In genomic region chr16:962366-962765, GRCh38 we compare ENCODE assay signal across 19 cellular contexts. TPM values are rescaled to one million over a fixed set of nuclear protein-coding genes. Genes with fewer than 3 reads are reported as not detected.
DNase-seq lines count a peak whose midpoint lies in the region; FAIRE-seq and TF ChIP-seq lines count a peak whose summit lies in the region.
"Had no signal": no experiment of that assay in that cellular context is flagged by ENCODE, and none has a peak within 500 bp of the region (broad histone marks: within the 10 kb centered on the region; RNA-seq: fewer than 3 reads in every experiment).

No MANE protein-coding gene starts in this region.

- no peak for TF ChIP-seq CTCF in kidney (IDR thresholded peaks at IDR 0.05; ENCODE audit: borderline replicate concordance, extremely low read depth, insufficient read depth)
- TF ChIP-seq CTCF in neural crest cell (conservative IDR thresholded peaks at IDR 0.05) = no peak

- CTCF ChIA-PET in activated naive CD4-positive, alpha-beta T cell treated with anti-CD3 and anti-CD28 coated beads, Interleukin-2, amount 10 ng/mL, durations not matched to agents 7 days and 5 days (lab: Charles Lee) = no interaction called here

- H3K27me3 Mint-ChIP-seq in activated naive CD4-positive, alpha-beta T cell treated with anti-CD3 and anti-CD28 coated beads, Interleukin-2, amount 10 ng/mL, durations not matched to agents 7 days and 5 days = no peaks in the 10 kb centered on the region
- H3K27me3 Mint-ChIP-seq in neural crest cell (ENCODE audit: low read depth) = no peaks in the 10 kb centered on the region
- H3K27me3 Mint-ChIP-seq in activated CD4-positive, alpha-beta T cell treated with anti-CD3 and anti-CD28 coated beads, Interleukin-2, amount 10 ng/mL, durations not matched to agents 24 days and 14 days = no peaks in the 10 kb centered on the region
- H3K27me3 Mint-ChIP-seq: B cell; CD4-positive, CD25-positive, alpha-beta regulatory T cell; CD8-positive, alpha-beta memory T cell had no signal

- no peak overlapping the region for H3K27ac ChIP-seq in kidney (ENCODE audit: low read depth in 2 of 2, low read length in 2 of 2)
- H3K27ac ChIP-seq: BLaER1 treated with 17β-estradiol and CSF1 and Interleukin-3, amounts not matched to agents 10 nM and 100 nM had no signal

- peaks cover 35% of the 10 kb centered on the region for H3K4me1 Mint-ChIP-seq in activated naive CD4-positive, alpha-beta T cell treated with anti-CD3 and anti-CD28 coated beads, Interleukin-2, amount 10 ng/mL, durations not matched to agents 7 days and 5 days
- peaks cover 13% of the 10 kb centered on the region for H3K4me1 Mint-ChIP-seq in neural crest cell
- H3K4me1 Mint-ChIP-seq in activated CD4-positive, alpha-beta T cell treated with anti-CD3 and anti-CD28 coated beads, Interleukin-2, amount 10 ng/mL, durations not matched to agents 24 days and 14 days = peaks cover 21% of the 10 kb centered on the region
- H3K4me1 Mint-ChIP-seq: H9 had no signal

- peaks cover 19% of the 10 kb centered on the region for H3K36me3 Mint-ChIP-seq in activated naive CD4-positive, alpha-beta T cell treated with anti-CD3 and anti-CD28 coated beads, Interleukin-2, amount 10 ng/mL, durations not matched to agents 7 days and 5 days
- peaks cover 27% of the 10 kb centered on the region for H3K36me3 Mint-ChIP-seq in neural crest cell (ENCODE audit: low read depth)
- peaks cover 27% of the 10 kb centered on the region for H3K36me3 Mint-ChIP-seq in activated CD4-positive, alpha-beta T cell treated with anti-CD3 and anti-CD28 coated beads, Interleukin-2, amount 10 ng/mL, durations not matched to agents 24 days and 14 days (ENCODE audit: low read depth)

- FAIRE-seq in kidney (lab: Jason Lieb, UNC) = no peak
- FAIRE-seq: GM12878, H1, HTR-8/SVneo had no signal

- no peaks in the 10 kb centered on the region for H3K9me3 ChIP-seq in kidney (ENCODE audit: control insufficient read depth in 1 of 2, low read length in 2 of 2)

- intact Hi-C loops in kidney (cut with DNase I) = no loop called here
- intact Hi-C loops in activated CD4-positive, alpha-beta T cell treated with anti-CD3 and anti-CD28 coated beads, Interleukin-2, amount 10 ng/mL, durations not matched to agents 24 days and 14 days (cut with micrococcal nuclease) = no loop called here

- H3K4me3 Mint-ChIP-seq in activated naive CD4-positive, alpha-beta T cell treated with anti-CD3 and anti-CD28 coated beads, Interleukin-2, amount 10 ng/mL, durations not matched to agents 7 days and 5 days = no peak overlapping the region
- H3K4me3 Mint-ChIP-seq in neural crest cell = no peak overlapping the region
- H3K4me3 Mint-ChIP-seq in activated CD4-positive, alpha-beta T cell treated with anti-CD3 and anti-CD28 coated beads, Interleukin-2, amount 10 ng/mL, durations not matched to agents 24 days and 14 days = no peak overlapping the region
- H3K4me3 Mint-ChIP-seq: B cell, H9 had no signal

- no peak overlapping the region for H3K4me3 ChIP-seq in kidney (ENCODE audit: low read length in 2 of 2)
- H3K4me3 ChIP-seq: BLaER1 treated with 17β-estradiol and CSF1 and Interleukin-3, amounts not matched to agents 10 nM and 100 nM; GM12878 had no signal

- DNase-seq in activated naive CD4-positive, alpha-beta T cell treated with anti-CD3 and anti-CD28 coated beads, Interleukin-2, amount 10 ng/mL, durations not matched to agents 7 days and 5 days = no peak
- DNase-seq in activated naive CD4-positive, alpha-beta T cell treated with anti-CD3 and anti-CD28 coated beads, Interleukin-2, amount 50 U/mL, for 16 hours = no peak
- DNase-seq in kidney (peak; percentile 40), neural crest cell (ENCODE audit: low read depth, low spot score) (no peak), HuH-7 (ENCODE audit: low spot score) (no peak)
- DNase-seq in activated CD4-positive, alpha-beta T cell treated with anti-CD3 and anti-CD28 coated beads, Interleukin-2, amount 10 ng/mL, durations not matched to agents 24 days and 14 days = no peak
- DNase-seq: CD4-positive, CD25-positive, alpha-beta regulatory T cell; COR-L47; DMS 273 treated with DMSO at 0.1 percent for 48 hours; DMS53; DND-41; EL; H9 had no signal

- peak overlapping the region; percentile 71 for H3K27ac Mint-ChIP-seq in activated naive CD4-positive, alpha-beta T cell treated with anti-CD3 and anti-CD28 coated beads, Interleukin-2, amount 10 ng/mL, durations not matched to agents 7 days and 5 days
- peak overlapping the region; percentile 67 for H3K27ac Mint-ChIP-seq in neural crest cell (ENCODE audit: unreplicated experiment)
- no peak overlapping the region for H3K27ac Mint-ChIP-seq in activated CD4-positive, alpha-beta T cell treated with anti-CD3 and anti-CD28 coated beads, Interleukin-2, amount 10 ng/mL, durations not matched to agents 24 days and 14 days
- H3K27ac Mint-ChIP-seq: B cell, H9 had no signal

- H3K4me1 ChIP-seq in kidney (ENCODE audit: control insufficient read depth in 1 of 2, insufficient read depth in 1 of 2, low read depth in 1 of 2, low read length in 2 of 2) = no peaks in the 10 kb centered on the region

- no peaks in the 10 kb centered on the region for H3K36me3 ChIP-seq in kidney (ENCODE audit: control insufficient read depth in 1 of 2, insufficient read depth in 2 of 2, low read length in 2 of 2)

- H3K9me3 Mint-ChIP-seq in activated naive CD4-positive, alpha-beta T cell treated with anti-CD3 and anti-CD28 coated beads, Interleukin-2, amount 10 ng/mL, durations not matched to agents 7 days and 5 days = peaks cover 5% of the 10 kb centered on the region
- H3K9me3 Mint-ChIP-seq in neural crest cell = peaks cover 5% of the 10 kb centered on the region
- peaks cover 7% of the 10 kb centered on the region for H3K9me3 Mint-ChIP-seq in activated CD4-positive, alpha-beta T cell treated with anti-CD3 and anti-CD28 coated beads, Interleukin-2, amount 10 ng/mL, durations not matched to agents 24 days and 14 days
- H3K9me3 Mint-ChIP-seq: CD4-positive, CD25-positive, alpha-beta regulatory T cell; CD8-positive, alpha-beta memory T cell had no signal

- no peak overlapping the region for H3K9ac ChIP-seq in kidney (ENCODE audit: low read length in 2 of 2)
- H3K9ac ChIP-seq: BLaER1 treated with 17β-estradiol and CSF1 and Interleukin-3, amounts not matched to agents 10 nM and 100 nM had no signal

RNA-seq across cellular contexts. Expression of gene LMF1, which starts 8.4 kb away (rescaled TPM):
- total RNA-seq in kidney = 28.6 TPM
- polyA plus RNA-seq in kidney (ENCODE audit: insufficient read depth, low read depth, low replicate concordance) = 15.4 TPM
- total RNA-seq in neural crest cell = 16.0 and 19.4 TPM in 2 replicates
- 10.4 and 11.9 TPM in 2 replicates for total RNA-seq in activated CD4-positive, alpha-beta T cell treated with anti-CD3 and anti-CD28 coated beads, Interleukin-2, amount 10 ng/mL, durations not matched to agents 24 days and 14 days

RNA-seq across cellular contexts. Expression of gene SOX8, which starts 19.2 kb away (rescaled TPM):
- 1.0 TPM for total RNA-seq in kidney
- 0.17 TPM for polyA plus RNA-seq in kidney (ENCODE audit: insufficient read depth, low read depth, low replicate concordance)
- total RNA-seq in neural crest cell = 19.4 and 19.8 TPM in 2 replicates
- 0.77 and 0.92 TPM in 2 replicates for total RNA-seq in activated CD4-positive, alpha-beta T cell treated with anti-CD3 and anti-CD28 coated beads, Interleukin-2, amount 10 ng/mL, durations not matched to agents 24 days and 14 days
- total RNA-seq: GM12878 had no signal
- polyA plus RNA-seq: GM12878 had no signal
